In the genomic region with DNA sequence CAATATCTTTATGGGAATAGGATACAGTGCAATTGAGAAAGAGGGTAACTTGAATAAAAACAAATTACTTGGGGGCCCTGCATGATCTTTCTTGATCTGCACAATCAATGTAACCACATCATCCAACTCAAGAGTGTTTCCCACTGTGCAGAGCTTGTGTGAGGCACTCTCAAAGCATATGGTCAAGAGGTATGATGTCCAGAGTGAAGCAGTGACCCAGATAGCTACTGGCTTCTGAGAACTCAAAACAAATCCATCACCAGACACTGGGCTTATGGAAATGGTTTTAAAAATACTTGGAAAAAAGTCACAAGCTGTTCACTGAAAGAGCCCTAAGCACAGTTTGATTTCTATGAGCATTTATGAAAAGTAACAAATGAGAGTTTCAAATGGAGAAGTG, we compare ENCODE assay signal across 19 cellular contexts.
A peak's percentile ranks its signal among the peaks of the same experiment; 100 is the strongest.
DNase-seq lines count a peak whose midpoint lies in the region; TF ChIP-seq lines count a peak whose summit lies in the region.
"Had no signal": no experiment of that assay in that cellular context is flagged by ENCODE, and none has a peak within 500 bp of the region (broad histone marks: within the 10 kb centered on the region; RNA-seq: fewer than 3 reads in every experiment).

No MANE protein-coding gene starts in this region.

- no peaks in the 10 kb centered on the region for H3K9me2 ChIP-seq in OCI-LY7 (ENCODE audit: insufficient read depth, low read length)

- no peak overlapping the region for H3K4me3 ChIP-seq in OCI-LY7 (ENCODE audit: low read depth, low read length, poor library complexity, severe bottlenecking)
- H3K4me3 ChIP-seq: BLaER1 had no signal

- no peaks in the 10 kb centered on the region for H3K36me3 ChIP-seq in OCI-LY7 (ENCODE audit: insufficient read depth, low read length)
- H3K36me3 ChIP-seq: BLaER1 had no signal

- no peaks in the 10 kb centered on the region for H4K20me1 ChIP-seq in OCI-LY7 (ENCODE audit: insufficient read depth, low read length)
- H4K20me1 ChIP-seq: BLaER1 had no signal

- peaks cover 2% of the 10 kb centered on the region for H3K9me3 Mint-ChIP-seq in glutamatergic neuron (ENCODE audit: unreplicated experiment)
- peaks cover 15% of the 10 kb centered on the region for H3K9me3 Mint-ChIP-seq in activated CD4-positive, alpha-beta T cell treated with anti-CD3 and anti-CD28 coated beads, Interleukin-2, amount 10 ng/mL, durations not matched to agents 7 days and 5 days

- no peaks in the 10 kb centered on the region for H3K4me1 ChIP-seq in OCI-LY7 (ENCODE audit: insufficient read depth, low read length, poor library complexity, severe bottlenecking)
- H3K4me1 ChIP-seq: BLaER1 had no signal

- no peak overlapping the region for H3K4me2 ChIP-seq in OCI-LY7 (ENCODE audit: low read length)
- H3K4me2 ChIP-seq: BLaER1 had no signal

- H3K4me1 Mint-ChIP-seq in glutamatergic neuron (ENCODE audit: low read depth, unreplicated experiment) = peaks cover 18% of the 10 kb centered on the region
- no peaks in the 10 kb centered on the region for H3K4me1 Mint-ChIP-seq in activated CD4-positive, alpha-beta T cell treated with anti-CD3 and anti-CD28 coated beads, Interleukin-2, amount 10 ng/mL, durations not matched to agents 7 days and 5 days
- H3K4me1 Mint-ChIP-seq: B cell; CD8-positive, alpha-beta memory T cell had no signal

- H2AFZ ChIP-seq in OCI-LY7 (ENCODE audit: low read length) = no peak overlapping the region

- H3K27me3 Mint-ChIP-seq in glutamatergic neuron (ENCODE audit: unreplicated experiment) = no peaks in the 10 kb centered on the region
- H3K27me3 Mint-ChIP-seq in activated CD4-positive, alpha-beta T cell treated with anti-CD3 and anti-CD28 coated beads, Interleukin-2, amount 10 ng/mL, durations not matched to agents 7 days and 5 days = no peaks in the 10 kb centered on the region
- H3K27me3 Mint-ChIP-seq: B cell; CD4-positive, alpha-beta T cell; CD8-positive, alpha-beta memory T cell had no signal

- H3K36me3 Mint-ChIP-seq in glutamatergic neuron (ENCODE audit: unreplicated experiment) = no peaks in the 10 kb centered on the region
- no peaks in the 10 kb centered on the region for H3K36me3 Mint-ChIP-seq in activated CD4-positive, alpha-beta T cell treated with anti-CD3 and anti-CD28 coated beads, Interleukin-2, amount 10 ng/mL, durations not matched to agents 7 days and 5 days (ENCODE audit: low read depth)
- H3K36me3 Mint-ChIP-seq: CD8-positive, alpha-beta memory T cell had no signal

- H3K9me3 ChIP-seq in OCI-LY7 (ENCODE audit: low read length) = no peaks in the 10 kb centered on the region

- peak overlapping the region; percentile 26 for H3K27ac Mint-ChIP-seq in glutamatergic neuron (ENCODE audit: unreplicated experiment)
- no peak overlapping the region for H3K27ac Mint-ChIP-seq in activated CD4-positive, alpha-beta T cell treated with anti-CD3 and anti-CD28 coated beads, Interleukin-2, amount 10 ng/mL, durations not matched to agents 7 days and 5 days
- H3K27ac Mint-ChIP-seq: B cell; CD4-positive, alpha-beta T cell; CD8-positive, alpha-beta memory T cell had no signal

- intact Hi-C loops in OCI-LY7 (cut with micrococcal nuclease; ENCODE audit: unreplicated experiment) = no loop called here

- CTCF ChIA-PET in activated CD4-positive, alpha-beta T cell treated with anti-CD3 and anti-CD28 coated beads, Interleukin-2, amount 10 ng/mL, durations not matched to agents 7 days and 5 days (lab: Charles Lee) = no interaction called here
- CTCF ChIA-PET in OCI-LY7 (lab: Charles Lee; ENCODE audit: unreplicated experiment) = no interaction called here

- TF ChIP-seq CTCF in glutamatergic neuron (IDR thresholded peaks at IDR 0.05; ENCODE audit: partially characterized antibody, unreplicated experiment) (no peak), OCI-LY7 (conservative IDR thresholded peaks at IDR 0.05; ENCODE audit: low read length) (no peak)

- BruUV-seq in OCI-LY7 (replicated peaks; lab: Mats Ljungman, UMichigan) = no TSS peak

- POLR2A ChIA-PET in activated CD4-positive, alpha-beta T cell treated with anti-CD3 and anti-CD28 coated beads, Interleukin-2, amount 10 ng/mL, durations not matched to agents 7 days and 5 days (lab: Charles Lee) = no interaction called here
- POLR2A ChIA-PET in OCI-LY7 (lab: Charles Lee) = no interaction called here

- H3K27ac ChIP-seq in OCI-LY7 (ENCODE audit: low read depth, low read length, poor library complexity, severe bottlenecking) = no peak overlapping the region
- H3K27ac ChIP-seq: 22Rv1, BLaER1, C4-2B had no signal

- DNase-seq in NCI-H1092 treated with DMSO at 0.1 percent for 48 hours (lab: John Stamatoyannopoulos, UW) = peak; percentile 29
- DNase-seq in NCI-H1092 (lab: John Stamatoyannopoulos, UW) = no peak
- peak; percentile 59 for DNase-seq in NCI-H524 treated with DMSO at 0.1 percent for 48 hours (lab: John Stamatoyannopoulos, UW)
- peak; percentile 85 to 88 for DNase-seq in cerebellar nuclear complex (lab: John Stamatoyannopoulos, UW)
- DNase-seq in glutamatergic neuron = no peak
- DNase-seq in CD1c-positive myeloid dendritic cell (ENCODE audit: extremely low spot score) = no peak
- DNase-seq in activated CD4-positive, alpha-beta T cell treated with anti-CD3 and anti-CD28 coated beads, Interleukin-2, amount 10 ng/mL, durations not matched to agents 7 days and 5 days = no peak
- DNase-seq in OCI-LY7 (ENCODE audit: low spot score) = no peak
- DNase-seq: CD4-positive, alpha-beta T cell; CD8-positive, alpha-beta memory T cell; DMS53; DMS79 treated with DMSO at 0.1 percent for 48 hours; GOT3; H7; HCEC 1CT had no signal

- no peak overlapping the region for H3K4me3 Mint-ChIP-seq in glutamatergic neuron (ENCODE audit: unreplicated experiment)
- H3K4me3 Mint-ChIP-seq in activated CD4-positive, alpha-beta T cell treated with anti-CD3 and anti-CD28 coated beads, Interleukin-2, amount 10 ng/mL, durations not matched to agents 7 days and 5 days = no peak overlapping the region
- H3K4me3 Mint-ChIP-seq: B cell; CD4-positive, alpha-beta T cell; CD8-positive, alpha-beta memory T cell had no signal

- no peaks in the 10 kb centered on the region for H3K79me2 ChIP-seq in OCI-LY7 (ENCODE audit: insufficient read depth, low read depth, low read length)

Comparison
In these comparisons a context has a peak if more than half of its experiments do, and no peak if none do; other contexts are left out.
1. DNase-seq: peak in NCI-H1092 treated with DMSO at 0.1 percent for 48 hours (single experiment), NCI-H524 treated with DMSO at 0.1 percent for 48 hours (single experiment) and cerebellar nuclear complex (2 of 2); none in NCI-H1092 (single experiment), glutamatergic neuron (single experiment), CD1c-positive myeloid dendritic cell (single experiment), activated CD4-positive, alpha-beta T cell treated with anti-CD3 and anti-CD28 coated beads, Interleukin-2, amount 10 ng/mL, durations not matched to agents 7 days and 5 days (single experiment) and OCI-LY7 (single experiment).